14 cellular contexts compared by ENCODE assay signal in genomic region chr4:124090007-124090406, GRCh38.
DNase-seq lines count a peak whose midpoint lies in the region; ATAC-seq and TF ChIP-seq lines count a peak whose summit lies in the region.
"Had no signal": no experiment of that assay in that cellular context is flagged by ENCODE, and none has a peak within 500 bp of the region (broad histone marks: within the 10 kb centered on the region; RNA-seq: fewer than 3 reads in every experiment).

No MANE protein-coding gene starts in this region.

- H3K4me3 ChIP-seq in heart left ventricle = no peak overlapping the region
- H3K4me3 ChIP-seq in right cardiac atrium (ENCODE audit: low read length) = no peak overlapping the region
- H3K4me3 ChIP-seq: BLaER1 treated with 17β-estradiol and CSF1 and Interleukin-3, amounts not matched to agents 10 nM and 100 nM; GM12878; GM23338 had no signal

- no peak for TF ChIP-seq POLR2A in heart left ventricle (IDR thresholded peaks at IDR 0.05)

- DNase-seq in Right ventricle myocardium inferior (ENCODE audit: missing footprints) (no peak), heart left ventricle (no peak), Caki2 (ENCODE audit: low read depth) (peak; percentile 31), astrocyte of the hippocampus (ENCODE audit: low read depth, low spot score) (peak; percentile 67), right cardiac atrium (peak in 2 of 3 donors; percentile 16 to 71), medulla oblongata (ENCODE audit: extremely low spot score) (no peak)
- DNase-seq: ACHN; CD4-positive, CD25-positive, alpha-beta regulatory T cell; DMS79; H7 had no signal

- TF ChIP-seq CTCF in heart left ventricle (IDR thresholded peaks at IDR 0.05) = no peak

- in situ Hi-C loops in Caki2 (cut with HindIII; ENCODE audit: low pct_unique_long_range_greater_than_20kb, low sequenced_read_pairs) = no loop called here

- intact Hi-C loops in Right ventricle myocardium inferior (cut with DNase I) = no loop called here
- intact Hi-C loops in heart left ventricle (cut with DNase I) = loop anchor here in 1 of 10 donors (10.0 kb wide), 1 partner anchor 245 kb away; no protein-coding TSS in a partner anchor
- intact Hi-C loops in right cardiac atrium (cut with DNase I) = no loop called here

- H3K27ac ChIP-seq in heart left ventricle (no peak overlapping the region), right cardiac atrium (ENCODE audit: low read length) (no peak overlapping the region)
- H3K27ac ChIP-seq: BLaER1 treated with 17β-estradiol and CSF1 and Interleukin-3, amounts not matched to agents 10 nM and 100 nM had no signal

- 44 to 49% (median 46%) methylated on average over 7 of the region's 7 CpGs for WGBS in heart left ventricle, 4 donors
- WGBS in right cardiac atrium = 48% methylated on average over 7 of the region's 7 CpGs

- no peaks in the 10 kb centered on the region for H3K36me3 ChIP-seq in heart left ventricle
- H3K36me3 ChIP-seq: BLaER1 treated with 17β-estradiol and CSF1 and Interleukin-3, amounts not matched to agents 10 nM and 100 nM had no signal

- H3K9me3 ChIP-seq in heart left ventricle (peaks cover 0 to 7% (median 0%) of the 10 kb centered on the region in 12 donors), right cardiac atrium (ENCODE audit: control insufficient read depth, low read length) (no peaks in the 10 kb centered on the region)
- H3K9me3 ChIP-seq: BLaER1 treated with 17β-estradiol and CSF1 and Interleukin-3, amounts not matched to agents 10 nM and 100 nM had no signal

- H3K4me1 ChIP-seq in heart left ventricle (peaks cover 0 to 15% (median 0%) of the 10 kb centered on the region in 12 donors), right cardiac atrium (ENCODE audit: control insufficient read depth, insufficient read depth, low read length) (peaks cover 2% of the 10 kb centered on the region)
- H3K4me1 ChIP-seq: BLaER1 treated with 17β-estradiol and CSF1 and Interleukin-3, amounts not matched to agents 10 nM and 100 nM had no signal

- ATAC-seq in Right ventricle myocardium inferior = peak; percentile 23
- ATAC-seq in heart left ventricle = no peak
- ATAC-seq in right cardiac atrium = peak; percentile 84 to 88
- no peak for ATAC-seq in GM21528 (IDR thresholded peaks at IDR 0.05; ENCODE audit: low FRiP score, unreplicated experiment)
- ATAC-seq: GM12878, GM23338 had no signal

- H3K27me3 ChIP-seq in heart left ventricle = no peaks in the 10 kb centered on the region
- H3K27me3 ChIP-seq in right cardiac atrium (ENCODE audit: control insufficient read depth, insufficient read depth) = no peaks in the 10 kb centered on the region
- H3K27me3 ChIP-seq: BLaER1 treated with 17β-estradiol and CSF1 and Interleukin-3, amounts not matched to agents 10 nM and 100 nM had no signal

Comparison
In these comparisons a context has a peak if more than half of its experiments do, and no peak if none do; other contexts are left out.
1. ATAC-seq: peak in Right ventricle myocardium inferior (single experiment) and right cardiac atrium (2 of 2); none in heart left ventricle (0 of 4) and GM21528 (single experiment).
2. DNase-seq: peak in Caki2 (single experiment), astrocyte of the hippocampus (single experiment) and right cardiac atrium (2 of 3); none in Right ventricle myocardium inferior (single experiment), heart left ventricle (0 of 5) and medulla oblongata (single experiment).